In the genomic region with DNA sequence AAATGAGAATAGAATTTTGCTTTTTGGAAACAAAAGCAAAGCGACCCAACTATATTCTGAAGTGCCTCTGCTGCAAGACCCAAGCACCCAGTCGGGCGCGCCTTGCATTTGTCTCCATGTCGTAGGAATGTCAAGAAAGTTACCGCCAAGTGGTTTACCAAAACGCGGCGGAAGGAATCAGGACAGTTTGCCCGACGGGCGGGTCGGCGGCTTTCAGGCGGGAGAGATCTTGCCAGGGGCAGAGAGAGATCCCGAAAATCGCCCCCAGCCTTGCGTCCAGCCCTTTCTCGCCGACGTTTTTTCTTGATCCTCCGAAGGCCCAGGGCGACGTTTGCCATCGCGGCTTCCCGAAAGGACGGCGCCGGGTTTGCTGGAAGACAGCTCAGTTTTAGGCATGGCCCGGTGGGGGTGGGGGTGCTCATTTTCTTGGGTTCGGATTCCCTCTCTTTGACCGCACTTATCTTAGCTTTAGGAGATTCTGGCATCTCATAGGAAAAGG, we compare ENCODE assay signal across 1 cellular context.
TF ChIP-seq lines count a peak whose summit lies in the region.

No MANE protein-coding gene starts in this region.

TF ChIP-seq in K562, 482 proteins besides CTCF, POLR2A, EP300 and RAD21 (continued from another document and continues in another):
- TF ChIP-seq, protein P1, sequence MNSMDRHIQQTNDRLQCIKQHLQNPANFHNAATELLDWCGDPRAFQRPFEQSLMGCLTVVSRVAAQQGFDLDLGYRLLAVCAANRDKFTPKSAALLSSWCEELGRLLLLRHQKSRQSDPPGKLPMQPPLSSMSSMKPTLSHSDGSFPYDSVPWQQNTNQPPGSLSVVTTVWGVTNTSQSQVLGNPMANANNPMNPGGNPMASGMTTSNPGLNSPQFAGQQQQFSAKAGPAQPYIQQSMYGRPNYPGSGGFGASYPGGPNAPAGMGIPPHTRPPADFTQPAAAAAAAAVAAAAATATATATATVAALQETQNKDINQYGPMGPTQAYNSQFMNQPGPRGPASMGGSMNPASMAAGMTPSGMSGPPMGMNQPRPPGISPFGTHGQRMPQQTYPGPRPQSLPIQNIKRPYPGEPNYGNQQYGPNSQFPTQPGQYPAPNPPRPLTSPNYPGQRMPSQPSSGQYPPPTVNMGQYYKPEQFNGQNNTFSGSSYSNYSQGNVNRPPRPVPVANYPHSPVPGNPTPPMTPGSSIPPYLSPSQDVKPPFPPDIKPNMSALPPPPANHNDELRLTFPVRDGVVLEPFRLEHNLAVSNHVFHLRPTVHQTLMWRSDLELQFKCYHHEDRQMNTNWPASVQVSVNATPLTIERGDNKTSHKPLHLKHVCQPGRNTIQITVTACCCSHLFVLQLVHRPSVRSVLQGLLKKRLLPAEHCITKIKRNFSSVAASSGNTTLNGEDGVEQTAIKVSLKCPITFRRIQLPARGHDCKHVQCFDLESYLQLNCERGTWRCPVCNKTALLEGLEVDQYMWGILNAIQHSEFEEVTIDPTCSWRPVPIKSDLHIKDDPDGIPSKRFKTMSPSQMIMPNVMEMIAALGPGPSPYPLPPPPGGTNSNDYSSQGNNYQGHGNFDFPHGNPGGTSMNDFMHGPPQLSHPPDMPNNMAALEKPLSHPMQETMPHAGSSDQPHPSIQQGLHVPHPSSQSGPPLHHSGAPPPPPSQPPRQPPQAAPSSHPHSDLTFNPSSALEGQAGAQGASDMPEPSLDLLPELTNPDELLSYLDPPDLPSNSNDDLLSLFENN (IDR thresholded peaks at IDR 0.05; ENCODE audit: low read depth in 2 of 2, low read length in 2 of 2) = 0 out of 4 replicates have a peak, but pooled peaks of 1 of the 2 experiments have one; percentile 18
- TF ChIP-seq MBD2 (IDR thresholded peaks at IDR 0.05; ENCODE audit: borderline replicate concordance, low read depth) (0 out of 2 replicates have a peak, but pooled peaks have one; percentile 6), RAD51 (IDR thresholded peaks at IDR 0.05; ENCODE audit: borderline replicate concordance, low read depth) (no peak), SREBF2 (CRISPR knock-in tag; IDR thresholded peaks at IDR 0.05) (no peak), ARNT (IDR thresholded peaks at IDR 0.05) (no peak), EP400 (IDR thresholded peaks at IDR 0.05) (peak; percentile 62), TBP (optimal IDR thresholded peaks at IDR 0.05; ENCODE audit: low read depth, low read length) (no peak), XRCC3 (IDR thresholded peaks at IDR 0.05) (no peak), EHMT2 (IDR thresholded peaks at IDR 0.05) (0 out of 2 replicates have a peak, but pooled peaks have one; percentile 16), ZNF57 (CRISPR knock-in tag; IDR thresholded peaks at IDR 0.05) (no peak), FOSL1 (tag; conservative IDR thresholded peaks at IDR 0.05) (no peak), ETV6 (IDR thresholded peaks at IDR 0.05; ENCODE audit: borderline replicate concordance in 1 of 2, low read depth in 2 of 2, low read length in 1 of 2) (no peak), ETV6 (CRISPR knock-in tag; IDR thresholded peaks at IDR 0.05; ENCODE audit: borderline replicate concordance) (no peak), SAP30 (IDR thresholded peaks at IDR 0.05; ENCODE audit: borderline replicate concordance, insufficient read depth, low read depth, low read length, poor library complexity, severe bottlenecking) (no peak), RCOR1 (IDR thresholded peaks at IDR 0.05; ENCODE audit: borderline replicate concordance in 1 of 2, low read depth in 2 of 2, low read length in 2 of 2) (0 out of 4 replicates have a peak, but pooled peaks of 1 of the 2 experiments have one; percentile 20), MYNN (IDR thresholded peaks at IDR 0.05) (no peak; the same call in 1 of the 2 replicates), MYNN (CRISPR knock-in tag; IDR thresholded peaks at IDR 0.05) (no peak), NFRKB (IDR thresholded peaks at IDR 0.05; ENCODE audit: low read depth) (peak; percentile 87), NRF1 (conservative IDR thresholded peaks at IDR 0.05 in 1 of 2, IDR thresholded peaks at IDR 0.05 in 1 of 2) (no peak), FUS (optimal IDR thresholded peaks at IDR 0.05; ENCODE audit: low read depth, low read length) (no peak), PTTG1 (tag; IDR thresholded peaks at IDR 0.05; ENCODE audit: low read depth) (no peak)
- TF ChIP-seq, protein P2, sequence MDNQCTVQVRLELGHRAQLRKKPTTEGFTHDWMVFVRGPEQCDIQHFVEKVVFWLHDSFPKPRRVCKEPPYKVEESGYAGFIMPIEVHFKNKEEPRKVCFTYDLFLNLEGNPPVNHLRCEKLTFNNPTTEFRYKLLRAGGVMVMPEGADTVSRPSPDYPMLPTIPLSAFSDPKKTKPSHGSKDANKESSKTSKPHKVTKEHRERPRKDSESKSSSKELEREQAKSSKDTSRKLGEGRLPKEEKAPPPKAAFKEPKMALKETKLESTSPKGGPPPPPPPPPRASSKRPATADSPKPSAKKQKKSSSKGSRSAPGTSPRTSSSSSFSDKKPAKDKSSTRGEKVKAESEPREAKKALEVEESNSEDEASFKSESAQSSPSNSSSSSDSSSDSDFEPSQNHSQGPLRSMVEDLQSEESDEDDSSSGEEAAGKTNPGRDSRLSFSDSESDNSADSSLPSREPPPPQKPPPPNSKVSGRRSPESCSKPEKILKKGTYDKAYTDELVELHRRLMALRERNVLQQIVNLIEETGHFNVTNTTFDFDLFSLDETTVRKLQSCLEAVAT (IDR thresholded peaks at IDR 0.05) = peak in 1 of 2 experiments; percentile 52; a peak in 2 of 4 replicates
- TF ChIP-seq, protein P3, sequence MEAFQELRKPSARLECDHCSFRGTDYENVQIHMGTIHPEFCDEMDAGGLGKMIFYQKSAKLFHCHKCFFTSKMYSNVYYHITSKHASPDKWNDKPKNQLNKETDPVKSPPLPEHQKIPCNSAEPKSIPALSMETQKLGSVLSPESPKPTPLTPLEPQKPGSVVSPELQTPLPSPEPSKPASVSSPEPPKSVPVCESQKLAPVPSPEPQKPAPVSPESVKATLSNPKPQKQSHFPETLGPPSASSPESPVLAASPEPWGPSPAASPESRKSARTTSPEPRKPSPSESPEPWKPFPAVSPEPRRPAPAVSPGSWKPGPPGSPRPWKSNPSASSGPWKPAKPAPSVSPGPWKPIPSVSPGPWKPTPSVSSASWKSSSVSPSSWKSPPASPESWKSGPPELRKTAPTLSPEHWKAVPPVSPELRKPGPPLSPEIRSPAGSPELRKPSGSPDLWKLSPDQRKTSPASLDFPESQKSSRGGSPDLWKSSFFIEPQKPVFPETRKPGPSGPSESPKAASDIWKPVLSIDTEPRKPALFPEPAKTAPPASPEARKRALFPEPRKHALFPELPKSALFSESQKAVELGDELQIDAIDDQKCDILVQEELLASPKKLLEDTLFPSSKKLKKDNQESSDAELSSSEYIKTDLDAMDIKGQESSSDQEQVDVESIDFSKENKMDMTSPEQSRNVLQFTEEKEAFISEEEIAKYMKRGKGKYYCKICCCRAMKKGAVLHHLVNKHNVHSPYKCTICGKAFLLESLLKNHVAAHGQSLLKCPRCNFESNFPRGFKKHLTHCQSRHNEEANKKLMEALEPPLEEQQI (IDR thresholded peaks at IDR 0.05) = peak; percentile 18; the same call in 1 of the 2 replicates
- TF ChIP-seq, protein P4, sequence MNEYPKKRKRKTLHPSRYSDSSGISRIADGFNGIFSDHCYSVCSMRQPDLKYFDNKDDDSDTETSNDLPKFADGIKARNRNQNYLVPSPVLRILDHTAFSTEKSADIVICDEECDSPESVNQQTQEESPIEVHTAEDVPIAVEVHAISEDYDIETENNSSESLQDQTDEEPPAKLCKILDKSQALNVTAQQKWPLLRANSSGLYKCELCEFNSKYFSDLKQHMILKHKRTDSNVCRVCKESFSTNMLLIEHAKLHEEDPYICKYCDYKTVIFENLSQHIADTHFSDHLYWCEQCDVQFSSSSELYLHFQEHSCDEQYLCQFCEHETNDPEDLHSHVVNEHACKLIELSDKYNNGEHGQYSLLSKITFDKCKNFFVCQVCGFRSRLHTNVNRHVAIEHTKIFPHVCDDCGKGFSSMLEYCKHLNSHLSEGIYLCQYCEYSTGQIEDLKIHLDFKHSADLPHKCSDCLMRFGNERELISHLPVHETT (CRISPR knock-in tag; conservative IDR thresholded peaks at IDR 0.05 in 1 of 2, IDR thresholded peaks at IDR 0.05 in 1 of 2) = 0 out of 4 replicates have a peak, but pooled peaks of 1 of the 2 experiments have one; percentile 19
- TF ChIP-seq, protein P5, sequence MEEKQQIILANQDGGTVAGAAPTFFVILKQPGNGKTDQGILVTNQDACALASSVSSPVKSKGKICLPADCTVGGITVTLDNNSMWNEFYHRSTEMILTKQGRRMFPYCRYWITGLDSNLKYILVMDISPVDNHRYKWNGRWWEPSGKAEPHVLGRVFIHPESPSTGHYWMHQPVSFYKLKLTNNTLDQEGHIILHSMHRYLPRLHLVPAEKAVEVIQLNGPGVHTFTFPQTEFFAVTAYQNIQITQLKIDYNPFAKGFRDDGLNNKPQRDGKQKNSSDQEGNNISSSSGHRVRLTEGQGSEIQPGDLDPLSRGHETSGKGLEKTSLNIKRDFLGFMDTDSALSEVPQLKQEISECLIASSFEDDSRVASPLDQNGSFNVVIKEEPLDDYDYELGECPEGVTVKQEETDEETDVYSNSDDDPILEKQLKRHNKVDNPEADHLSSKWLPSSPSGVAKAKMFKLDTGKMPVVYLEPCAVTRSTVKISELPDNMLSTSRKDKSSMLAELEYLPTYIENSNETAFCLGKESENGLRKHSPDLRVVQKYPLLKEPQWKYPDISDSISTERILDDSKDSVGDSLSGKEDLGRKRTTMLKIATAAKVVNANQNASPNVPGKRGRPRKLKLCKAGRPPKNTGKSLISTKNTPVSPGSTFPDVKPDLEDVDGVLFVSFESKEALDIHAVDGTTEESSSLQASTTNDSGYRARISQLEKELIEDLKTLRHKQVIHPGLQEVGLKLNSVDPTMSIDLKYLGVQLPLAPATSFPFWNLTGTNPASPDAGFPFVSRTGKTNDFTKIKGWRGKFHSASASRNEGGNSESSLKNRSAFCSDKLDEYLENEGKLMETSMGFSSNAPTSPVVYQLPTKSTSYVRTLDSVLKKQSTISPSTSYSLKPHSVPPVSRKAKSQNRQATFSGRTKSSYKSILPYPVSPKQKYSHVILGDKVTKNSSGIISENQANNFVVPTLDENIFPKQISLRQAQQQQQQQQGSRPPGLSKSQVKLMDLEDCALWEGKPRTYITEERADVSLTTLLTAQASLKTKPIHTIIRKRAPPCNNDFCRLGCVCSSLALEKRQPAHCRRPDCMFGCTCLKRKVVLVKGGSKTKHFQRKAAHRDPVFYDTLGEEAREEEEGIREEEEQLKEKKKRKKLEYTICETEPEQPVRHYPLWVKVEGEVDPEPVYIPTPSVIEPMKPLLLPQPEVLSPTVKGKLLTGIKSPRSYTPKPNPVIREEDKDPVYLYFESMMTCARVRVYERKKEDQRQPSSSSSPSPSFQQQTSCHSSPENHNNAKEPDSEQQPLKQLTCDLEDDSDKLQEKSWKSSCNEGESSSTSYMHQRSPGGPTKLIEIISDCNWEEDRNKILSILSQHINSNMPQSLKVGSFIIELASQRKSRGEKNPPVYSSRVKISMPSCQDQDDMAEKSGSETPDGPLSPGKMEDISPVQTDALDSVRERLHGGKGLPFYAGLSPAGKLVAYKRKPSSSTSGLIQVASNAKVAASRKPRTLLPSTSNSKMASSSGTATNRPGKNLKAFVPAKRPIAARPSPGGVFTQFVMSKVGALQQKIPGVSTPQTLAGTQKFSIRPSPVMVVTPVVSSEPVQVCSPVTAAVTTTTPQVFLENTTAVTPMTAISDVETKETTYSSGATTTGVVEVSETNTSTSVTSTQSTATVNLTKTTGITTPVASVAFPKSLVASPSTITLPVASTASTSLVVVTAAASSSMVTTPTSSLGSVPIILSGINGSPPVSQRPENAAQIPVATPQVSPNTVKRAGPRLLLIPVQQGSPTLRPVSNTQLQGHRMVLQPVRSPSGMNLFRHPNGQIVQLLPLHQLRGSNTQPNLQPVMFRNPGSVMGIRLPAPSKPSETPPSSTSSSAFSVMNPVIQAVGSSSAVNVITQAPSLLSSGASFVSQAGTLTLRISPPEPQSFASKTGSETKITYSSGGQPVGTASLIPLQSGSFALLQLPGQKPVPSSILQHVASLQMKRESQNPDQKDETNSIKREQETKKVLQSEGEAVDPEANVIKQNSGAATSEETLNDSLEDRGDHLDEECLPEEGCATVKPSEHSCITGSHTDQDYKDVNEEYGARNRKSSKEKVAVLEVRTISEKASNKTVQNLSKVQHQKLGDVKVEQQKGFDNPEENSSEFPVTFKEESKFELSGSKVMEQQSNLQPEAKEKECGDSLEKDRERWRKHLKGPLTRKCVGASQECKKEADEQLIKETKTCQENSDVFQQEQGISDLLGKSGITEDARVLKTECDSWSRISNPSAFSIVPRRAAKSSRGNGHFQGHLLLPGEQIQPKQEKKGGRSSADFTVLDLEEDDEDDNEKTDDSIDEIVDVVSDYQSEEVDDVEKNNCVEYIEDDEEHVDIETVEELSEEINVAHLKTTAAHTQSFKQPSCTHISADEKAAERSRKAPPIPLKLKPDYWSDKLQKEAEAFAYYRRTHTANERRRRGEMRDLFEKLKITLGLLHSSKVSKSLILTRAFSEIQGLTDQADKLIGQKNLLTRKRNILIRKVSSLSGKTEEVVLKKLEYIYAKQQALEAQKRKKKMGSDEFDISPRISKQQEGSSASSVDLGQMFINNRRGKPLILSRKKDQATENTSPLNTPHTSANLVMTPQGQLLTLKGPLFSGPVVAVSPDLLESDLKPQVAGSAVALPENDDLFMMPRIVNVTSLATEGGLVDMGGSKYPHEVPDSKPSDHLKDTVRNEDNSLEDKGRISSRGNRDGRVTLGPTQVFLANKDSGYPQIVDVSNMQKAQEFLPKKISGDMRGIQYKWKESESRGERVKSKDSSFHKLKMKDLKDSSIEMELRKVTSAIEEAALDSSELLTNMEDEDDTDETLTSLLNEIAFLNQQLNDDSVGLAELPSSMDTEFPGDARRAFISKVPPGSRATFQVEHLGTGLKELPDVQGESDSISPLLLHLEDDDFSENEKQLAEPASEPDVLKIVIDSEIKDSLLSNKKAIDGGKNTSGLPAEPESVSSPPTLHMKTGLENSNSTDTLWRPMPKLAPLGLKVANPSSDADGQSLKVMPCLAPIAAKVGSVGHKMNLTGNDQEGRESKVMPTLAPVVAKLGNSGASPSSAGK (IDR thresholded peaks at IDR 0.05) = peak; percentile 27; the same call in 1 of the 2 replicates
- TF ChIP-seq, protein P6, sequence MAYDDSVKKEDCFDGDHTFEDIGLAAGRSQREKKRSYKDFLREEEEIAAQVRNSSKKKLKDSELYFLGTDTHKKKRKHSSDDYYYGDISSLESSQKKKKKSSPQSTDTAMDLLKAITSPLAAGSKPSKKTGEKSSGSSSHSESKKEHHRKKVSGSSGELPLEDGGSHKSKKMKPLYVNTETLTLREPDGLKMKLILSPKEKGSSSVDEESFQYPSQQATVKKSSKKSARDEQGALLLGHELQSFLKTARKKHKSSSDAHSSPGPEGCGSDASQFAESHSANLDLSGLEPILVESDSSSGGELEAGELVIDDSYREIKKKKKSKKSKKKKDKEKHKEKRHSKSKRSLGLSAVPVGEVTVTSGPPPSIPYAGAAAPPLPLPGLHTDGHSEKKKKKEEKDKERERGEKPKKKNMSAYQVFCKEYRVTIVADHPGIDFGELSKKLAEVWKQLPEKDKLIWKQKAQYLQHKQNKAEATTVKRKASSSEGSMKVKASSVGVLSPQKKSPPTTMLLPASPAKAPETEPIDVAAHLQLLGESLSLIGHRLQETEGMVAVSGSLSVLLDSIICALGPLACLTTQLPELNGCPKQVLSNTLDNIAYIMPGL (CRISPR knock-in tag; IDR thresholded peaks at IDR 0.05) = 0 out of 2 replicates have a peak, but pooled peaks have one; percentile 66
- TF ChIP-seq, protein P7, sequence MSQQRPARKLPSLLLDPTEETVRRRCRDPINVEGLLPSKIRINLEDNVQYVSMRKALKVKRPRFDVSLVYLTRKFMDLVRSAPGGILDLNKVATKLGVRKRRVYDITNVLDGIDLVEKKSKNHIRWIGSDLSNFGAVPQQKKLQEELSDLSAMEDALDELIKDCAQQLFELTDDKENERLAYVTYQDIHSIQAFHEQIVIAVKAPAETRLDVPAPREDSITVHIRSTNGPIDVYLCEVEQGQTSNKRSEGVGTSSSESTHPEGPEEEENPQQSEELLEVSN (IDR thresholded peaks at IDR 0.05; ENCODE audit: borderline replicate concordance in 1 of 2, extremely low read depth in 1 of 2, insufficient read depth in 1 of 2, insufficient read length in 1 of 2, low read depth in 1 of 2, low read length in 1 of 2, poor library complexity in 1 of 2, severe bottlenecking in 1 of 2) = peak; percentile 41 to 77
